Comparison of ENCODE assay signal across 37 cellular contexts in genomic region chr3:110031975-110032374, GRCh38.
"Had no signal": no experiment of that assay in that cellular context is flagged by ENCODE, and none has a peak within 500 bp of the region (broad histone marks: within the 10 kb centered on the region; RNA-seq: fewer than 3 reads in every experiment).

No MANE protein-coding gene starts in this region.

- H3K4me1 ChIP-seq: adrenal gland, body of pancreas, breast epithelium had no signal

- H3K9me3 Mint-ChIP-seq: activated CD4-positive, alpha-beta memory T cell treated with anti-CD3 and anti-CD28 coated beads for 36 hours; activated CD4-positive, alpha-beta T cell treated with anti-CD3 and anti-CD28 coated beads, Interleukin-2, amount 10 ng/mL, durations not matched to agents 24 days and 14 days; activated CD8-positive, alpha-beta T cell treated with anti-CD3 and anti-CD28 coated beads for 36 hours; activated naive CD4-positive, alpha-beta T cell treated with anti-CD3 and anti-CD28 coated beads for 36 hours; activated naive CD8-positive, alpha-beta T cell treated with anti-CD3 and anti-CD28 coated beads for 36 hours; activated T-cell treated with anti-CD3 and anti-CD28 coated beads, Interleukin-2, amount 50 U/mL, for 4 hours; activated T-cell treated with anti-CD3 and anti-CD28 coated beads, Interleukin-2, amount 50 U/mL, for 72 hours; activated T-helper 1 cell treated with anti-CD3 and anti-CD28 coated beads, Interleukin-12 subunit alpha, Interleukin-12 subunit beta, Interleukin-2, Interleukin-4 antibody, amounts not matched to agents 30 ng/mL and 10 ng/mL and 1 ng/mL, durations not matched to agents 14 hours and 24 hours and 36 hours; T-helper 1 cell treated with Interleukin-12 subunit alpha and Interleukin-12 subunit beta and Interleukin-4 antibody, amounts not matched to agents 30 μg/mL and 1 μg/mL, for 36 hours; T-helper 2 cell treated with Interferon-gamma antibody and Interleukin-4, amounts not matched to agents 5 μg/mL and 100 μg/mL, for 36 hours had no signal

- DNase-seq: activated B cell treated with CpG ODN at 0.5 μM for 24 hours; activated CD4-positive, alpha-beta memory T cell treated with anti-CD3 and anti-CD28 coated beads for 36 hours; activated CD4-positive, alpha-beta T cell treated with anti-CD3 and anti-CD28 coated beads for 4 hours; activated CD4-positive, alpha-beta T cell treated with anti-CD3 and anti-CD28 coated beads, Interleukin-2, amount 10 ng/mL, durations not matched to agents 24 days and 14 days; activated CD4-positive, alpha-beta T cell treated with anti-CD3 and anti-CD28 coated beads, Interleukin-2, amount 50 U/mL, for 1 hour; activated CD4-positive, alpha-beta T cell treated with anti-CD3 and anti-CD28 coated beads, Interleukin-2, amount 50 U/mL, for 4 hours; activated CD4-positive, CD25-positive, alpha-beta regulatory T cell treated with anti-CD3 and anti-CD28 coated beads, Interleukin-2, amount 50 U/mL, for 72 hours; activated CD8-positive, alpha-beta memory T cell treated with anti-CD3 and anti-CD28 coated beads, Interleukin-2, amount 50 U/mL, for 4 hours; activated CD8-positive, alpha-beta T cell treated with anti-CD3 and anti-CD28 coated beads for 36 hours; activated effector memory CD4-positive, alpha-beta T cell treated with anti-CD3 and anti-CD28 coated beads, Interleukin-2, amount 50 U/mL, for 16 hours; activated gamma-delta T cell treated with Interleukin-2 at 50 U/mL for 16 hours; activated naive CD4-positive, alpha-beta T cell; activated naive CD4-positive, alpha-beta T cell treated with anti-CD3 and anti-CD28 coated beads for 36 hours; activated naive CD4-positive, alpha-beta T cell treated with anti-CD3 and anti-CD28 coated beads, Interleukin-2, amount 50 U/mL, for 16 hours; activated naive CD8-positive, alpha-beta T cell treated with anti-CD3 and anti-CD28 coated beads for 36 hours; activated T-cell treated with anti-CD3 and anti-CD28 coated beads for 4 hours; activated T-cell treated with anti-CD3 and anti-CD28 coated beads, Interleukin-2, amount 50 U/mL, for 1 hour; activated T-cell treated with anti-CD3 and anti-CD28 coated beads, Interleukin-2, amount 50 U/mL, for 4 hours; activated T-cell treated with anti-CD3 and anti-CD28 coated beads, Interleukin-2, amount 50 U/mL, for 72 hours; adrenal gland; amniotic stem cell; aorta; body of pancreas; brain microvascular endothelial cell; central memory CD4-positive, alpha-beta T cell; T-helper 1 cell; T-helper 2 cell; T-helper 9 cell had no signal

- H3K4me3 Mint-ChIP-seq: activated B cell treated with CpG ODN at 0.5 μM for 24 hours; activated CD4-positive, alpha-beta memory T cell treated with anti-CD3 and anti-CD28 coated beads for 36 hours; activated CD4-positive, alpha-beta T cell treated with anti-CD3 and anti-CD28 coated beads, Interleukin-2, amount 10 ng/mL, durations not matched to agents 24 days and 14 days; activated CD8-positive, alpha-beta T cell treated with anti-CD3 and anti-CD28 coated beads for 36 hours; activated naive CD4-positive, alpha-beta T cell treated with anti-CD3 and anti-CD28 coated beads for 36 hours; activated naive CD8-positive, alpha-beta T cell treated with anti-CD3 and anti-CD28 coated beads for 36 hours; activated T-cell treated with anti-CD3 and anti-CD28 coated beads, Interleukin-2, amount 50 U/mL, for 4 hours; activated T-cell treated with anti-CD3 and anti-CD28 coated beads, Interleukin-2, amount 50 U/mL, for 72 hours; activated T-helper 1 cell treated with anti-CD3 and anti-CD28 coated beads, Interleukin-12 subunit alpha, Interleukin-12 subunit beta, Interleukin-2, Interleukin-4 antibody, amounts not matched to agents 30 ng/mL and 10 ng/mL and 1 ng/mL, durations not matched to agents 14 hours and 24 hours and 36 hours; activated T-helper 17 cell treated with anti-CD3 and anti-CD28 coated beads, Interleukin-2, amount 50 U/mL, for 72 hours; T-helper 1 cell treated with Interleukin-12 subunit alpha and Interleukin-12 subunit beta and Interleukin-4 antibody, amounts not matched to agents 30 μg/mL and 1 μg/mL, for 36 hours; T-helper 2 cell treated with Interferon-gamma antibody and Interleukin-4, amounts not matched to agents 5 μg/mL and 100 μg/mL, for 36 hours had no signal

- H3K36me3 Mint-ChIP-seq: activated CD4-positive, alpha-beta memory T cell treated with anti-CD3 and anti-CD28 coated beads for 36 hours; activated naive CD4-positive, alpha-beta T cell treated with anti-CD3 and anti-CD28 coated beads, Interleukin-2, amount 50 U/mL, for 72 hours; activated naive CD8-positive, alpha-beta T cell treated with anti-CD3 and anti-CD28 coated beads for 36 hours had no signal

- H3K4me3 ChIP-seq: adrenal gland, body of pancreas, breast epithelium had no signal

- H3K27ac Mint-ChIP-seq: activated B cell treated with CpG ODN at 0.5 μM for 24 hours; activated CD4-positive, alpha-beta memory T cell treated with anti-CD3 and anti-CD28 coated beads for 36 hours; activated CD4-positive, alpha-beta T cell treated with anti-CD3 and anti-CD28 coated beads, Interleukin-2, amount 10 ng/mL, durations not matched to agents 24 days and 14 days; activated CD8-positive, alpha-beta T cell treated with anti-CD3 and anti-CD28 coated beads for 36 hours; activated naive CD4-positive, alpha-beta T cell treated with anti-CD3 and anti-CD28 coated beads for 36 hours; activated naive CD4-positive, alpha-beta T cell treated with anti-CD3 and anti-CD28 coated beads, Interleukin-2, amount 50 U/mL, for 72 hours; activated naive CD8-positive, alpha-beta T cell treated with anti-CD3 and anti-CD28 coated beads for 36 hours; activated T-cell treated with anti-CD3 and anti-CD28 coated beads, Interleukin-2, amount 50 U/mL, for 72 hours; activated T-helper 1 cell treated with anti-CD3 and anti-CD28 coated beads, Interleukin-12 subunit alpha, Interleukin-12 subunit beta, Interleukin-2, Interleukin-4 antibody, amounts not matched to agents 30 ng/mL and 10 ng/mL and 1 ng/mL, durations not matched to agents 14 hours and 24 hours and 36 hours; activated T-helper 17 cell treated with anti-CD3 and anti-CD28 coated beads, Interleukin-2, amount 50 U/mL, for 72 hours; T-helper 1 cell treated with Interleukin-12 subunit alpha and Interleukin-12 subunit beta and Interleukin-4 antibody, amounts not matched to agents 30 μg/mL and 1 μg/mL, for 36 hours; T-helper 2 cell treated with Interferon-gamma antibody and Interleukin-4, amounts not matched to agents 5 μg/mL and 100 μg/mL, for 36 hours had no signal

- H3K27ac ChIP-seq: adrenal gland, body of pancreas, brain microvascular endothelial cell, breast epithelium, VCaP had no signal

- H3K4me1 Mint-ChIP-seq: activated B cell treated with CpG ODN at 0.5 μM for 24 hours; activated CD4-positive, alpha-beta T cell treated with anti-CD3 and anti-CD28 coated beads, Interleukin-2, amount 10 ng/mL, durations not matched to agents 24 days and 14 days; activated naive CD8-positive, alpha-beta T cell treated with anti-CD3 and anti-CD28 coated beads for 36 hours; activated T-helper 17 cell treated with anti-CD3 and anti-CD28 coated beads, Interleukin-2, amount 50 U/mL, for 72 hours had no signal

- FAIRE-seq: astrocyte, TTC549 had no signal

- H3K36me3 ChIP-seq: adrenal gland, brain microvascular endothelial cell, breast epithelium had no signal

- ATAC-seq: activated CD8-positive, alpha-beta T cell treated with anti-CD3 and anti-CD28 coated beads for 36 hours; activated naive CD4-positive, alpha-beta T cell treated with anti-CD3 and anti-CD28 coated beads, Interleukin-2, amount 50 U/mL, for 72 hours; activated T-cell treated with anti-CD3 and anti-CD28 coated beads, Interleukin-2, amount 50 U/mL, for 4 hours; activated T-cell treated with anti-CD3 and anti-CD28 coated beads, Interleukin-2, amount 50 U/mL, for 72 hours; activated T-helper 17 cell treated with anti-CD3 and anti-CD28 coated beads, Interleukin-2, amount 50 U/mL, for 72 hours; body of pancreas had no signal

- H3K9me3 ChIP-seq: adrenal gland, body of pancreas, breast epithelium had no signal

- H3K27me3 Mint-ChIP-seq: activated B cell treated with CpG ODN at 0.5 μM for 24 hours; activated CD4-positive, alpha-beta memory T cell treated with anti-CD3 and anti-CD28 coated beads for 36 hours; activated CD4-positive, alpha-beta T cell treated with anti-CD3 and anti-CD28 coated beads, Interleukin-2, amount 10 ng/mL, durations not matched to agents 24 days and 14 days; activated CD8-positive, alpha-beta T cell treated with anti-CD3 and anti-CD28 coated beads for 36 hours; activated naive CD8-positive, alpha-beta T cell treated with anti-CD3 and anti-CD28 coated beads for 36 hours; activated T-helper 17 cell treated with anti-CD3 and anti-CD28 coated beads, Interleukin-2, amount 50 U/mL, for 72 hours had no signal

- H3K27me3 ChIP-seq: adrenal gland, body of pancreas, brain microvascular endothelial cell, breast epithelium had no signal
